Comparison of ENCODE assay signal across 31 cellular contexts in the genomic region with DNA sequence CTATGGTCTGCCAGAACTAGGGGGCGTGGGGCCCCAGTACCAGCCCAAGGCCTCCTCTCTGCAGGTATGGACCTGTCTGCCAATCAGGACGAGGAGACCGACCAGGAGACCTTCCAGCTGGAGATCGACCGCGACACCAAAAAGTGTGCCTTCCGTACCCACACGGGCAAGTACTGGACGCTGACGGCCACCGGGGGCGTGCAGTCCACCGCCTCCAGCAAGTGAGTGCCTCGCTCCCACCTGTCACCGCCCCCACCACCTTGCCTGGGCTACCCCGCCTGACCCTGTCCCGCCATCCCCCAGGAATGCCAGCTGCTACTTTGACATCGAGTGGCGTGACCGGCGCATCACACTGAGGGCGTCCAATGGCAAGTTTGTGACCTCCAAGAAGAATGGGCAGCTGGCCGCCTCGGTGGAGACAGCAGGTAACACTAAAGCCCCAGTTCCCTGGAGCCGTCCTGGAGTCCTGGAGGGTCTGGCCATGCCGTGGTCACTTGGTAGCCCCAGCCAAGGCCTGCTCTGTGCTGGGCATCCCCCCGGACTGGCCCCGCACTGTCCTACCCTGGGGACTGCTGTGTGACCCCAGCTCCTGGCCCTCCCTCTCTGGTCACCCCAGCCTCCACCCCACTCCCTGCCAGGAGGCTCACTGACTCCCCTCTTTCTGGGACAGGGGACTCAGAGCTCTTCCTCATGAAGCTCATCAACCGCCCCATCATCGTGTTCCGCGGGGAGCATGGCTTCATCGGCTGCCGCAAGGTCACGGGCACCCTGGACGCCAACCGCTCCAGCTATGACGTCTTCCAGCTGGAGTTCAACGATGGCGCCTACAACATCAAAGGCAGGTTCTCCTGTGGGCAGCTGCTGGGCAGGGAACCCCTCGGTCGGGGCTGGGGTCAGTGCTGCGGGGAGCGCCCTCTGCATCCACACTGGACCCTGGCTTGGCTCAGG. TPM values are rescaled to one million over a fixed set of nuclear protein-coding genes. Genes with fewer than 3 reads are reported as not detected.
DNase-seq lines count a peak whose midpoint lies in the region; ATAC-seq and TF ChIP-seq lines count a peak whose summit lies in the region.
"Had no signal": no experiment of that assay in that cellular context is flagged by ENCODE, and none has a peak within 500 bp of the region (broad histone marks: within the 10 kb centered on the region; RNA-seq: fewer than 3 reads in every experiment).

No MANE protein-coding gene starts in this region.

- no peak overlapping the region for H3K27ac Mint-ChIP-seq in stimulated activated naive CD8-positive, alpha-beta T cell treated with anti-CD3 and anti-CD28 coated beads, Interleukin-15, amount 100 ng/mL, for 72 hours
- peak overlapping the region; percentile 68; the same call in 1 of the 2 replicates for H3K27ac Mint-ChIP-seq in WTC11
- no peak overlapping the region for H3K27ac Mint-ChIP-seq in activated CD4-positive, alpha-beta memory T cell treated with anti-CD3 and anti-CD28 coated beads for 36 hours
- H3K27ac Mint-ChIP-seq: activated CD8-positive, alpha-beta T cell treated with anti-CD3 and anti-CD28 coated beads for 36 hours; activated naive CD4-positive, alpha-beta T cell treated with anti-CD3 and anti-CD28 coated beads, Interleukin-2, amount 50 U/mL, for 24 hours; activated T-helper 17 cell treated with anti-CD3 and anti-CD28 coated beads, Interleukin-2, amount 50 U/mL, for 72 hours; CD8-positive, alpha-beta T cell; natural killer cell; T-helper 17 cell had no signal

- H3K4me3 ChIP-seq in neural cell (ENCODE audit: low read length), result no peak overlapping the region
- H3K4me3 ChIP-seq: gastroesophageal sphincter, GM12878, lower lobe of right lung, mucosa of descending colon, ovary, testis, uterus had no signal

- no peak overlapping the region for H3K4me3 Mint-ChIP-seq in stimulated activated naive CD8-positive, alpha-beta T cell treated with anti-CD3 and anti-CD28 coated beads, Interleukin-15, amount 100 ng/mL, for 72 hours
- no peak overlapping the region for H3K4me3 Mint-ChIP-seq in WTC11
- no peak overlapping the region for H3K4me3 Mint-ChIP-seq in activated CD4-positive, alpha-beta memory T cell treated with anti-CD3 and anti-CD28 coated beads for 36 hours
- H3K4me3 Mint-ChIP-seq: activated CD8-positive, alpha-beta T cell treated with anti-CD3 and anti-CD28 coated beads for 36 hours; activated naive CD4-positive, alpha-beta T cell treated with anti-CD3 and anti-CD28 coated beads, Interleukin-2, amount 50 U/mL, for 24 hours; activated T-helper 17 cell treated with anti-CD3 and anti-CD28 coated beads, Interleukin-2, amount 50 U/mL, for 72 hours; CD8-positive, alpha-beta T cell; natural killer cell; T-helper 17 cell had no signal

- no peak for DNase-seq in stimulated activated naive CD8-positive, alpha-beta T cell treated with anti-CD3 and anti-CD28 coated beads, Interleukin-15, amount 100 ng/mL, for 72 hours
- no peak for DNase-seq in stimulated activated naive CD8-positive, alpha-beta T cell treated with anti-CD3 and anti-CD28 coated beads, Interleukin-15, Interleukin-2, amounts not matched to agents 100 U/mL and 50 U/mL, for 24 hours
- DNase-seq in WTC11 (ENCODE audit: low spot score) (peak; percentile 38), OCI-M2 (lab: John Stamatoyannopoulos, UW; ENCODE audit: unreplicated experiment) (no peak)
- DNase-seq in activated CD4-positive, alpha-beta memory T cell treated with anti-CD3 and anti-CD28 coated beads for 36 hours, result no peak
- DNase-seq: ACHN; activated CD4-positive, alpha-beta T cell treated with anti-CD3 and anti-CD28 coated beads for 1 hour; activated CD8-positive, alpha-beta T cell treated with anti-CD3 and anti-CD28 coated beads for 36 hours; amniotic stem cell; BE2C; CD8-positive, alpha-beta T cell; DMS 273 treated with DMSO at 0.1 percent for 48 hours; hypothalamus; lower lobe of right lung; mucosa of descending colon; MV-4-11; natural killer cell; NCI-H146; NCI-H774; stimulated activated naive CD4-positive, alpha-beta T cell; T-helper 17 cell; testis; uterus had no signal

- intact Hi-C loops in activated CD4-positive, alpha-beta memory T cell treated with anti-CD3 and anti-CD28 coated beads for 36 hours (cut with micrococcal nuclease), result no loop called here

- H3K79me2 ChIP-seq in neural cell (replicated peaks; ENCODE audit: insufficient read depth, low read length), result peaks cover 42% of the 10 kb centered on the region

- CTCF ChIA-PET in WTC11 (lab: Charles Lee), result interaction anchor here (0.6 to 1.2 kb wide), 4 partner anchors 25 to 106 kb away, joined by 3 to 4 read pairs (median 3); no protein-coding TSS in a partner anchor
- CTCF ChIA-PET in activated CD4-positive, alpha-beta memory T cell treated with anti-CD3 and anti-CD28 coated beads for 36 hours (lab: Charles Lee), result interaction anchor here (0.5 kb wide), 1 partner anchor 806 kb away, joined by 3 read pairs; no protein-coding TSS in a partner anchor

- POLR2A ChIA-PET in WTC11 (lab: Charles Lee), result interaction anchor here (0.7 to 0.9 kb wide), 2 partner anchors 62 to 178 kb away, joined by 3 read pairs; a partner anchor contains a TSS
- POLR2A ChIA-PET in activated CD4-positive, alpha-beta memory T cell treated with anti-CD3 and anti-CD28 coated beads for 36 hours (lab: Charles Lee), result interaction anchor here (0.5 to 1.0 kb wide), 2 partner anchors 88 to 91 kb away, joined by 3 read pairs; no protein-coding TSS in a partner anchor

- H3K9ac ChIP-seq in neural cell (ENCODE audit: low read length), result no peak overlapping the region

- no peaks in the 10 kb centered on the region for H3K9me3 ChIP-seq in neural cell (ENCODE audit: low read length)
- H3K9me3 ChIP-seq: BE2C, gastroesophageal sphincter, lower lobe of right lung, mucosa of descending colon, ovary, testis, uterus had no signal

- H3K27ac ChIP-seq in neural cell (ENCODE audit: low read length), result no peak overlapping the region
- H3K27ac ChIP-seq: gastroesophageal sphincter, lower lobe of right lung, ovary, testis, uterus had no signal

- no peaks in the 10 kb centered on the region for H3K9me3 Mint-ChIP-seq in stimulated activated naive CD8-positive, alpha-beta T cell treated with anti-CD3 and anti-CD28 coated beads, Interleukin-15, amount 100 ng/mL, for 72 hours
- H3K9me3 Mint-ChIP-seq in WTC11, result no peaks in the 10 kb centered on the region
- H3K9me3 Mint-ChIP-seq in activated CD4-positive, alpha-beta memory T cell treated with anti-CD3 and anti-CD28 coated beads for 36 hours, result no peaks in the 10 kb centered on the region
- H3K9me3 Mint-ChIP-seq: activated CD8-positive, alpha-beta T cell treated with anti-CD3 and anti-CD28 coated beads for 36 hours; activated naive CD4-positive, alpha-beta T cell treated with anti-CD3 and anti-CD28 coated beads, Interleukin-2, amount 50 U/mL, for 24 hours; activated T-helper 17 cell treated with anti-CD3 and anti-CD28 coated beads, Interleukin-2, amount 50 U/mL, for 72 hours; CD8-positive, alpha-beta T cell; natural killer cell had no signal

- H3K36me3 Mint-ChIP-seq in WTC11, result peaks cover 20% of the 10 kb centered on the region
- no peaks in the 10 kb centered on the region for H3K36me3 Mint-ChIP-seq in activated CD4-positive, alpha-beta memory T cell treated with anti-CD3 and anti-CD28 coated beads for 36 hours
- H3K36me3 Mint-ChIP-seq: activated naive CD4-positive, alpha-beta T cell treated with anti-CD3 and anti-CD28 coated beads, Interleukin-2, amount 50 U/mL, for 24 hours; CD8-positive, alpha-beta T cell; natural killer cell had no signal

- no peak overlapping the region for H2AFZ ChIP-seq in neural cell (ENCODE audit: low read depth, low read length)

- peak; percentile 22 for ATAC-seq in stimulated activated naive CD8-positive, alpha-beta T cell treated with anti-CD3 and anti-CD28 coated beads, Interleukin-15, amount 100 ng/mL, for 72 hours
- ATAC-seq in stimulated activated naive CD8-positive, alpha-beta T cell treated with anti-CD3 and anti-CD28 coated beads, Interleukin-15, Interleukin-2, amounts not matched to agents 100 U/mL and 50 U/mL, for 24 hours, result no peak
- ATAC-seq in WTC11, result no peak
- ATAC-seq in HG02763 (IDR thresholded peaks at IDR 0.05; ENCODE audit: unreplicated experiment), result no peak
- no peak for ATAC-seq in HG03108 (IDR thresholded peaks at IDR 0.05; ENCODE audit: unreplicated experiment)
- ATAC-seq: activated CD8-positive, alpha-beta T cell treated with anti-CD3 and anti-CD28 coated beads for 36 hours; activated T-helper 17 cell treated with anti-CD3 and anti-CD28 coated beads, Interleukin-2, amount 50 U/mL, for 72 hours; CD8-positive, alpha-beta T cell; gastroesophageal sphincter; GM12878; lower lobe of right lung; mucosa of descending colon; natural killer cell; T-helper 17 cell had no signal

- peaks cover 24% of the 10 kb centered on the region for H4K20me1 ChIP-seq in neural cell (ENCODE audit: insufficient read depth)

- TF ChIP-seq RAD21 in neural cell (conservative IDR thresholded peaks at IDR 0.05), result no peak

- H3F3A ChIP-seq in neural cell (ENCODE audit: insufficient read depth, low read length, poor library complexity, severe bottlenecking), result no peaks in the 10 kb centered on the region

- TF ChIP-seq CTCF in WTC11 (IDR thresholded peaks at IDR 0.05) (no peak), neural cell (IDR thresholded peaks at IDR 0.05; ENCODE audit: poor library complexity, severe bottlenecking) (no peak)

- H3K4me1 Mint-ChIP-seq in stimulated activated naive CD8-positive, alpha-beta T cell treated with anti-CD3 and anti-CD28 coated beads, Interleukin-15, amount 100 ng/mL, for 72 hours, result no peaks in the 10 kb centered on the region
- peaks cover 20% of the 10 kb centered on the region for H3K4me1 Mint-ChIP-seq in WTC11
- no peaks in the 10 kb centered on the region for H3K4me1 Mint-ChIP-seq in activated CD4-positive, alpha-beta memory T cell treated with anti-CD3 and anti-CD28 coated beads for 36 hours (ENCODE audit: low read depth)
- H3K4me1 Mint-ChIP-seq: activated naive CD4-positive, alpha-beta T cell treated with anti-CD3 and anti-CD28 coated beads, Interleukin-2, amount 50 U/mL, for 24 hours; activated T-helper 17 cell treated with anti-CD3 and anti-CD28 coated beads, Interleukin-2, amount 50 U/mL, for 72 hours; natural killer cell; T-helper 17 cell had no signal

- no peaks in the 10 kb centered on the region for H3K27me3 Mint-ChIP-seq in stimulated activated naive CD8-positive, alpha-beta T cell treated with anti-CD3 and anti-CD28 coated beads, Interleukin-15, amount 100 ng/mL, for 72 hours
- no peaks in the 10 kb centered on the region for H3K27me3 Mint-ChIP-seq in WTC11 (ENCODE audit: low read depth)
- no peaks in the 10 kb centered on the region for H3K27me3 Mint-ChIP-seq in activated CD4-positive, alpha-beta memory T cell treated with anti-CD3 and anti-CD28 coated beads for 36 hours
- H3K27me3 Mint-ChIP-seq: activated CD8-positive, alpha-beta T cell treated with anti-CD3 and anti-CD28 coated beads for 36 hours; activated naive CD4-positive, alpha-beta T cell treated with anti-CD3 and anti-CD28 coated beads, Interleukin-2, amount 50 U/mL, for 24 hours; activated T-helper 17 cell treated with anti-CD3 and anti-CD28 coated beads, Interleukin-2, amount 50 U/mL, for 72 hours; T-helper 17 cell had no signal

- no peak overlapping the region for H3K4me2 ChIP-seq in neural cell (ENCODE audit: low read length)

- no peak for TF ChIP-seq EP300 in neural cell (conservative IDR thresholded peaks at IDR 0.05; ENCODE audit: poor library complexity, severe bottlenecking)

- H3K36me3 ChIP-seq in neural cell (ENCODE audit: insufficient read depth, low read length), result no peaks in the 10 kb centered on the region
- H3K36me3 ChIP-seq: ovary, uterus had no signal

- H3K9me2 ChIP-seq in neural cell (ENCODE audit: insufficient read depth, low read length), result no peaks in the 10 kb centered on the region

- H3K27me3 ChIP-seq in neural cell (ENCODE audit: insufficient read depth, low read depth, low read length), result no peaks in the 10 kb centered on the region
- H3K27me3 ChIP-seq: BE2C, ovary, testis, uterus had no signal

RNA-seq across cellular contexts. Expression of a gene that starts 10.9 kb away (rescaled TPM):
- 459 to 481 TPM (median 480 TPM) in 3 replicates for total RNA-seq in WTC11 (2021)
- 207 and 242 TPM in 2 replicates for polyA plus RNA-seq in neural cell
- polyA minus RNA-seq in neural cell, result 292 and 359 TPM in 2 replicates
- 10 to 100 TPM in 1 of 2 experiments, 1 to 10 TPM in 1; 9.2 to 10.9 TPM for total RNA-seq in activated CD4-positive, alpha-beta memory T cell treated with anti-CD3 and anti-CD28 coated beads for 36 hours

Comparison
In these comparisons a context has a peak if more than half of its experiments do, and no peak if none do; other contexts are left out.
1. RNA of a gene that starts 10.9 kb away (total RNA-seq): 459 to 481 TPM in WTC11; 9.2 to 10.9 TPM in activated CD4-positive, alpha-beta memory T cell treated with anti-CD3 and anti-CD28 coated beads for 36 hours; every median in the first group is over 10 times any median in the second.